Comparison of ENCODE assay signal across 15 cellular contexts in the genomic region with DNA sequence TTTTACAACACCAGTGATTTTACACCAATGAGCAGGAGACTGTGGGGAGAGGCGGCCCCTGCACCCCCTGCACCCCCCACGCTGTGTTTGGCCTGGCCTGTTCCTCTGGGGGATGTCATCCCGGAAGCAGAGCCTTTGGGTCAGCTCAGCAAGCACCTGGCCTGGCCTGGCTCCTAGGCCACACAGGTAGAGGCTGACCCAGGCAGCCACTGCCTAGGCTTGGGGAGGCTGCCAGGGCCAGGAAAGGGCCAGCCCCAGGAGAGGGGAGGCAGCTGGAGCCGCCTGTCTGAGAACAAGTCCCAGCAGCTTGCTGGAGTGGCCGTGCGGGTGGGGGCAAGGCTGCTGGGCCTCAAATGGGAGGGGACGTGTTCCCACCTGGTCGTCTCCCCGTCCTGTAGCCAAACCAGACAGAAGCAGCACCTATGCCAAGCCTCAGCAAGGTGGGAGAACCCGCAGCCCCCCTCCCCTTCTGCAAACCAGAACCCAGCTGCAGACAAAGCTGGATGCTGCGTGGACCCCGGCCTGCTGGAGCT. TPM values are rescaled to one million over a fixed set of nuclear protein-coding genes. Genes with fewer than 3 reads are reported as not detected.
DNase-seq lines count a peak whose midpoint lies in the region; ATAC-seq and TF ChIP-seq lines count a peak whose summit lies in the region.
"Had no signal": no experiment of that assay in that cellular context is flagged by ENCODE, and none has a peak within 500 bp of the region (broad histone marks: within the 10 kb centered on the region; RNA-seq: fewer than 3 reads in every experiment).

No MANE protein-coding gene starts in this region.

- no peak for TF ChIP-seq POLR2A in thyroid gland (IDR thresholded peaks at IDR 0.05)

- no peaks in the 10 kb centered on the region for H3K27me3 Mint-ChIP-seq in activated CD8-positive, alpha-beta memory T cell treated with anti-CD3 and anti-CD28 coated beads, Interleukin-2, amount 10 ng/mL, durations not matched to agents 7 days and 5 days
- H3K27me3 Mint-ChIP-seq in activated naive CD8-positive, alpha-beta T cell treated with anti-CD3 and anti-CD28 coated beads for 36 hours, result no peaks in the 10 kb centered on the region

- H3K36me3 ChIP-seq in thyroid gland (no peaks in the 10 kb centered on the region), ascending aorta (no peaks in the 10 kb centered on the region)

- TF ChIP-seq CTCF in thyroid gland (IDR thresholded peaks at IDR 0.05) (no peak), ascending aorta (IDR thresholded peaks at IDR 0.05) (no peak)

- H3K9me3 ChIP-seq in thyroid gland (no peaks in the 10 kb centered on the region), ascending aorta (no peaks in the 10 kb centered on the region)

- H3K27ac Mint-ChIP-seq in activated CD8-positive, alpha-beta memory T cell treated with anti-CD3 and anti-CD28 coated beads, Interleukin-2, amount 10 ng/mL, durations not matched to agents 7 days and 5 days, result peak overlapping the region; percentile 97
- peak overlapping the region; percentile 94 for H3K27ac Mint-ChIP-seq in activated naive CD8-positive, alpha-beta T cell treated with anti-CD3 and anti-CD28 coated beads for 36 hours

- H3K4me3 Mint-ChIP-seq in activated CD8-positive, alpha-beta memory T cell treated with anti-CD3 and anti-CD28 coated beads, Interleukin-2, amount 10 ng/mL, durations not matched to agents 7 days and 5 days, result peak overlapping the region; percentile 55
- H3K4me3 Mint-ChIP-seq in activated naive CD8-positive, alpha-beta T cell treated with anti-CD3 and anti-CD28 coated beads for 36 hours, result peak overlapping the region; percentile 73

- peak; percentile 49 for DNase-seq in activated CD8-positive, alpha-beta memory T cell treated with anti-CD3 and anti-CD28 coated beads, Interleukin-2, amount 10 ng/mL, durations not matched to agents 7 days and 5 days
- DNase-seq in activated CD8-positive, alpha-beta memory T cell treated with anti-CD3 and anti-CD28 coated beads, Interleukin-2, amount 50 U/mL, for 4 hours, result no peak
- no peak for DNase-seq in activated naive CD8-positive, alpha-beta T cell treated with anti-CD3 and anti-CD28 coated beads for 36 hours
- DNase-seq in left lobe of liver (ENCODE audit: low spot score), result no peak
- no peak for DNase-seq in thyroid gland
- DNase-seq in AG20443 (ENCODE audit: low spot score), result no peak
- no peak for DNase-seq in ascending aorta (ENCODE audit: low spot score in 2 of 2)
- DNase-seq: cortex of kidney, RPMI8226 had no signal

- peaks cover 0 to 29% of the 10 kb centered on the region in 2 donors for H3K4me1 ChIP-seq in thyroid gland
- H3K4me1 ChIP-seq in ascending aorta, result no peaks in the 10 kb centered on the region

- 55 to 81% methylated on average over 4 of the region's 12 CpGs for WGBS in thyroid gland, 2 donors

- intact Hi-C loops in thyroid gland (cut with DNase I) (no loop called here), ascending aorta (cut with DNase I) (no loop called here)

- H3K27me3 ChIP-seq in thyroid gland, result no peaks in the 10 kb centered on the region
- no peaks in the 10 kb centered on the region for H3K27me3 ChIP-seq in ascending aorta

- H3K4me1 Mint-ChIP-seq in activated CD8-positive, alpha-beta memory T cell treated with anti-CD3 and anti-CD28 coated beads, Interleukin-2, amount 10 ng/mL, durations not matched to agents 7 days and 5 days, result peaks cover 37% of the 10 kb centered on the region
- peaks cover 23% of the 10 kb centered on the region for H3K4me1 Mint-ChIP-seq in activated naive CD8-positive, alpha-beta T cell treated with anti-CD3 and anti-CD28 coated beads for 36 hours

- peak overlapping the region; percentile 19 to 46 (median 30) for H3K27ac ChIP-seq in thyroid gland
- H3K27ac ChIP-seq in ascending aorta, result no peak overlapping the region

- ATAC-seq in activated CD8-positive, alpha-beta memory T cell treated with anti-CD3 and anti-CD28 coated beads, Interleukin-2, amount 10 ng/mL, durations not matched to agents 7 days and 5 days, result peak; percentile 10
- ATAC-seq in left lobe of liver, result peak; percentile 1
- ATAC-seq in GM19351 (IDR thresholded peaks at IDR 0.05; ENCODE audit: unreplicated experiment), result no peak

- CTCF ChIA-PET in activated CD8-positive, alpha-beta memory T cell treated with anti-CD3 and anti-CD28 coated beads, Interleukin-2, amount 10 ng/mL, durations not matched to agents 7 days and 5 days (lab: Charles Lee), result interaction anchor here (0.9 to 4.0 kb wide), 4 partner anchors 18 to 80 kb away, joined by 3 to 16 read pairs (median 4); no protein-coding TSS in a partner anchor

- H3K4me3 ChIP-seq in thyroid gland (replicated peaks in 1 of 3) (no peak overlapping the region), ascending aorta (no peak overlapping the region)

- H3K9me3 Mint-ChIP-seq in activated CD8-positive, alpha-beta memory T cell treated with anti-CD3 and anti-CD28 coated beads, Interleukin-2, amount 10 ng/mL, durations not matched to agents 7 days and 5 days (ENCODE audit: low read depth), result no peaks in the 10 kb centered on the region
- no peaks in the 10 kb centered on the region for H3K9me3 Mint-ChIP-seq in activated naive CD8-positive, alpha-beta T cell treated with anti-CD3 and anti-CD28 coated beads for 36 hours

- no peaks in the 10 kb centered on the region for H3K36me3 Mint-ChIP-seq in activated CD8-positive, alpha-beta memory T cell treated with anti-CD3 and anti-CD28 coated beads, Interleukin-2, amount 10 ng/mL, durations not matched to agents 7 days and 5 days
- H3K36me3 Mint-ChIP-seq in activated naive CD8-positive, alpha-beta T cell treated with anti-CD3 and anti-CD28 coated beads for 36 hours, result peaks cover 4% of the 10 kb centered on the region

RNA-seq across cellular contexts. Expression of a gene that starts 46.9 kb away (rescaled TPM):
- not detected for total RNA-seq in activated CD8-positive, alpha-beta memory T cell treated with anti-CD3 and anti-CD28 coated beads, Interleukin-2, amount 10 ng/mL, durations not matched to agents 7 days and 5 days
- total RNA-seq in activated naive CD8-positive, alpha-beta T cell treated with anti-CD3 and anti-CD28 coated beads for 36 hours, result not detected
- 16.7 TPM for total RNA-seq in left lobe of liver
- total RNA-seq in thyroid gland, result under 1 TPM in 2 of 4 donors, not detected in 2; 0.11 to 0.15 TPM
- total RNA-seq in ascending aorta, result not detected
- total RNA-seq: fibroblast of villous mesenchyme, G401, MCF 10A, NCI-H460, subcutaneous adipose tissue had no signal

RNA-seq across cellular contexts. Expression of a gene that starts 55.1 kb away (rescaled TPM):
- total RNA-seq in activated CD8-positive, alpha-beta memory T cell treated with anti-CD3 and anti-CD28 coated beads, Interleukin-2, amount 10 ng/mL, durations not matched to agents 7 days and 5 days, result under 1 TPM; 0.38 to 0.56 TPM
- 1 to 10 TPM; 2.3 to 2.7 TPM for total RNA-seq in activated naive CD8-positive, alpha-beta T cell treated with anti-CD3 and anti-CD28 coated beads for 36 hours
- total RNA-seq in left lobe of liver (208 TPM), thyroid gland (1 to 10 TPM in 3 of 4 donors, not detected in 1; 2.2 to 6.2 (median 3.3) TPM), ascending aorta (1.3 TPM)
- total RNA-seq: MCF 10A had no signal

Comparison
In these comparisons a context has a peak if more than half of its experiments do, and no peak if none do; other contexts are left out.
1. H3K27ac ChIP-seq: peak in thyroid gland (3 of 3); none in ascending aorta (0 of 2).
2. RNA of a gene that starts 46.9 kb away (total RNA-seq): 16.7 TPM in left lobe of liver (single experiment); 0.11 to 0.15 TPM in thyroid gland, not detected in activated CD8-positive, alpha-beta memory T cell treated with anti-CD3 and anti-CD28 coated beads, Interleukin-2, amount 10 ng/mL, durations not matched to agents 7 days and 5 days, not detected in activated naive CD8-positive, alpha-beta T cell treated with anti-CD3 and anti-CD28 coated beads for 36 hours and not detected in ascending aorta (single experiment); every median in the first group is over 10 times any median in the second.
3. RNA of a gene that starts 55.1 kb away (total RNA-seq): 208 TPM in left lobe of liver (single experiment); 2.2 to 6.2 TPM in thyroid gland, 2.3 to 2.7 TPM in activated naive CD8-positive, alpha-beta T cell treated with anti-CD3 and anti-CD28 coated beads for 36 hours, 1.3 TPM in ascending aorta (single experiment) and 0.38 to 0.56 TPM in activated CD8-positive, alpha-beta memory T cell treated with anti-CD3 and anti-CD28 coated beads, Interleukin-2, amount 10 ng/mL, durations not matched to agents 7 days and 5 days; every median in the first group is over 10 times any median in the second.